Comparison of ENCODE assay signal across 8 cellular contexts in genomic region chr7:156895024-156895780, GRCh38. TPM values are rescaled to one million over a fixed set of nuclear protein-coding genes. Genes with fewer than 3 reads are reported as not detected.
DNase-seq lines count a peak whose midpoint lies in the region; ATAC-seq and TF ChIP-seq lines count a peak whose summit lies in the region.

No MANE protein-coding gene starts in this region.

- no peak for ATAC-seq in activated T-cell treated with anti-CD3 and anti-CD28 coated beads, Interleukin-2, amount 50 U/mL, for 72 hours (replicated peaks in 1 of 2)
- no peak for ATAC-seq in activated T-cell treated with anti-CD3 and anti-CD28 coated beads, Interleukin-2, amount 50 U/mL, for 4 hours
- ATAC-seq in HG03432 (IDR thresholded peaks at IDR 0.05; ENCODE audit: unreplicated experiment) = no peak

- no peak overlapping the region for H3K9ac ChIP-seq in subcutaneous abdominal adipose tissue (ENCODE audit: low read length in 5 of 5)

- H3K27me3 Mint-ChIP-seq in activated T-cell treated with anti-CD3 and anti-CD28 coated beads, Interleukin-2, amount 50 U/mL, for 72 hours (ENCODE audit: low read depth) = no peaks in the 10 kb centered on the region
- no peaks in the 10 kb centered on the region for H3K27me3 Mint-ChIP-seq in activated T-cell treated with anti-CD3 and anti-CD28 coated beads, Interleukin-2, amount 50 U/mL, for 4 hours (ENCODE audit: low read depth)
- H3K27me3 Mint-ChIP-seq in endothelial cell (ENCODE audit: unreplicated experiment) = peaks cover 17% of the 10 kb centered on the region

- no peaks in the 10 kb centered on the region for H3K36me3 ChIP-seq in subcutaneous abdominal adipose tissue (ENCODE audit: control insufficient read depth in 5 of 5, insufficient read depth in 5 of 5, low read length in 5 of 5)

- H3K4me1 Mint-ChIP-seq in activated T-cell treated with anti-CD3 and anti-CD28 coated beads, Interleukin-2, amount 50 U/mL, for 72 hours (ENCODE audit: low read depth) = peaks cover 38% of the 10 kb centered on the region
- H3K4me1 Mint-ChIP-seq in activated T-cell treated with anti-CD3 and anti-CD28 coated beads, Interleukin-2, amount 50 U/mL, for 4 hours (ENCODE audit: low read depth) = peaks cover 34% of the 10 kb centered on the region
- H3K4me1 Mint-ChIP-seq in endothelial cell (ENCODE audit: unreplicated experiment) = peaks cover 46% of the 10 kb centered on the region

- no peaks in the 10 kb centered on the region for H3K9me3 ChIP-seq in subcutaneous abdominal adipose tissue (ENCODE audit: control insufficient read depth in 5 of 5, low read length in 5 of 5)

- H3K27ac ChIP-seq in subcutaneous abdominal adipose tissue (ENCODE audit: low read depth, low read length) = peak overlapping the region; percentile 92

- H3K4me1 ChIP-seq in subcutaneous abdominal adipose tissue (ENCODE audit: control insufficient read depth in 5 of 5, insufficient read depth in 5 of 5, low read length in 5 of 5) = peaks cover 2 to 37% (median 26%) of the 10 kb centered on the region in 5 donors

- peaks cover 3 to 4% of the 10 kb centered on the region in 2 donors for H3K36me3 Mint-ChIP-seq in activated T-cell treated with anti-CD3 and anti-CD28 coated beads, Interleukin-2, amount 50 U/mL, for 72 hours (ENCODE audit: insufficient read depth in 2 of 2)
- no peaks in the 10 kb centered on the region for H3K36me3 Mint-ChIP-seq in activated T-cell treated with anti-CD3 and anti-CD28 coated beads, Interleukin-2, amount 50 U/mL, for 4 hours (ENCODE audit: insufficient read depth)
- H3K36me3 Mint-ChIP-seq in endothelial cell (ENCODE audit: low read depth, unreplicated experiment) = peaks cover 24% of the 10 kb centered on the region

- TF ChIP-seq CTCF in endothelial cell (IDR thresholded peaks at IDR 0.05; ENCODE audit: unreplicated experiment) = no peak

- H3K4me3 Mint-ChIP-seq in activated T-cell treated with anti-CD3 and anti-CD28 coated beads, Interleukin-2, amount 50 U/mL, for 72 hours = peak overlapping the region; percentile 88 to 96
- H3K4me3 Mint-ChIP-seq in activated T-cell treated with anti-CD3 and anti-CD28 coated beads, Interleukin-2, amount 50 U/mL, for 4 hours = no peak overlapping the region
- H3K4me3 Mint-ChIP-seq in endothelial cell (ENCODE audit: unreplicated experiment) = peak overlapping the region; percentile 45

- H3K4me3 ChIP-seq in subcutaneous abdominal adipose tissue (ENCODE audit: low read depth in 1 of 5, low read length in 5 of 5) = no peak overlapping the region

- H3K27ac Mint-ChIP-seq in activated T-cell treated with anti-CD3 and anti-CD28 coated beads, Interleukin-2, amount 50 U/mL, for 72 hours = no peak overlapping the region
- peak overlapping the region; percentile 92 for H3K27ac Mint-ChIP-seq in endothelial cell (ENCODE audit: unreplicated experiment)

- DNase-seq in activated T-cell treated with anti-CD3 and anti-CD28 coated beads, Interleukin-2, amount 50 U/mL, for 72 hours = peak in 1 of 2 donors; percentile 16
- DNase-seq in activated T-cell treated with anti-CD3 and anti-CD28 coated beads, Interleukin-2, amount 50 U/mL, for 4 hours = no peak
- DNase-seq in SIG-M5 treated with dmso at 0.1 percent for 504 hours (lab: John Stamatoyannopoulos, UW; ENCODE audit: unreplicated experiment) = peak; percentile 89
- DNase-seq in endothelial cell (ENCODE audit: low spot score) = no peak
- no peak for DNase-seq in NCI-H226
- no peak for DNase-seq in NCI-H526 treated with DMSO at 0.1 percent for 48 hours (lab: John Stamatoyannopoulos, UW)

- no peaks in the 10 kb centered on the region for H3K9me3 Mint-ChIP-seq in activated T-cell treated with anti-CD3 and anti-CD28 coated beads, Interleukin-2, amount 50 U/mL, for 72 hours
- no peaks in the 10 kb centered on the region for H3K9me3 Mint-ChIP-seq in activated T-cell treated with anti-CD3 and anti-CD28 coated beads, Interleukin-2, amount 50 U/mL, for 4 hours
- no peaks in the 10 kb centered on the region for H3K9me3 Mint-ChIP-seq in endothelial cell (ENCODE audit: unreplicated experiment)

- H3K27me3 ChIP-seq in subcutaneous abdominal adipose tissue (ENCODE audit: control insufficient read depth in 5 of 5, insufficient read depth in 4 of 5, low read length in 5 of 5) = no peaks in the 10 kb centered on the region

RNA-seq across cellular contexts. Expression of gene LMBR1, which starts 2.2 kb away (rescaled TPM):
- total RNA-seq in activated T-cell treated with anti-CD3 and anti-CD28 coated beads, Interleukin-2, amount 50 U/mL, for 72 hours = 10 to 100 TPM; 88.2 to 88.6 TPM
- 10 to 100 TPM; 31.8 to 37.4 (median 36.2) TPM for total RNA-seq in activated T-cell treated with anti-CD3 and anti-CD28 coated beads, Interleukin-2, amount 50 U/mL, for 4 hours
- total RNA-seq in endothelial cell (ENCODE audit: unreplicated experiment) = 159 TPM

RNA-seq across cellular contexts. Expression of gene NOM1, which starts 54.3 kb away (rescaled TPM):
- 10 to 100 TPM; 30.1 to 37.5 TPM for total RNA-seq in activated T-cell treated with anti-CD3 and anti-CD28 coated beads, Interleukin-2, amount 50 U/mL, for 72 hours
- total RNA-seq in activated T-cell treated with anti-CD3 and anti-CD28 coated beads, Interleukin-2, amount 50 U/mL, for 4 hours = 10 to 100 TPM; 46.3 to 49.3 (median 47.4) TPM
- total RNA-seq in endothelial cell (ENCODE audit: unreplicated experiment) = 33.6 TPM
